In the genomic region with DNA sequence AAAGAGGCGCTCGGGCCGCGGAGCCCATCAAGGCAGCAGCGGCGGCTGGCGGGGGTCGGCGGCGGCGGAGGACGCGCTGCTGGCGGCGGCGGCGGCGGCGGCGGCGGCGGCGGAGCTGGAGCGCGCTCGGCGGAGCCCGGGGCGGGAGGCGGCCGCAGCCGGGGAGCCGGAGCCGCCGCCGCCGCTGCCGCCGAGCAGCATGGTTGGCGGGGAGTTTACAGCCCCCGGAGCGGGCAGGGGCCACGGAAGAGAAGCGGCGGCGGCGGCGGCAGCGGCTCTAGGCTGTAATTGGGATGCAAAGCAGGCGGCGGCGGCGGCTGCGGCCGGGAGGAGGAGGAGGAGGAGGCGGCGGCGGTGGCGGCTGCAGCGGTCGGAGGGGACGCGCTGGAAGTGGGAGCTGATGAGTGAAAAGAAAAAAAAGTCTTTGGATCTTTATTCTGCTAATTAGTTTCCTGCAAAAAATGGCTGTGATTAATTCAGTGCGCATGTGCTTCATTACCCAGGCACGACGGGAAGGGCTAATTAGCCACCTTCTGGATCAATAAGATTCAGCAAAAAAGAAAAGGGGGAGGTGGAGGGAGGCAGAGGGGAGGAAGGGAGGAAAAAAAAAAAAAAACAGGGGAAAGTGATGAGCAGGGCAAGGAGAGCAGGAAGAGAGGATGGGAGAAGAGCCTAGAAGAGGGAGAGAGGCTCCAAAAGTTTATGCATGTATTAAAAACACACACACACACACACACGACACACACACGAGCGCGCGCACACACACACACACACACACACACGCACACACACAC, we compare ENCODE assay signal across 8 cellular contexts. TPM values are rescaled to one million over a fixed set of nuclear protein-coding genes. Genes with fewer than 3 reads are reported as not detected.
DNase-seq lines count a peak whose midpoint lies in the region; ATAC-seq, FAIRE-seq and TF ChIP-seq lines count a peak whose summit lies in the region.

No MANE protein-coding gene starts in this region.

- peak overlapping the region; percentile 99 for H3K4me2 ChIP-seq in astrocyte (ENCODE audit: low read length)

- peak overlapping the region; percentile 38 for H3K27ac Mint-ChIP-seq in astrocyte (ENCODE audit: unreplicated experiment)
- H3K27ac Mint-ChIP-seq in immature natural killer cell = peak overlapping the region in 2 of 6 donors; percentile 45 to 82

- TF ChIP-seq CTCF in astrocyte (IDR thresholded peaks at IDR 0.05; ENCODE audit: insufficient read depth, low read depth, low read length) = no peak

- FAIRE-seq in astrocyte (lab: Jason Lieb, UNC) (no peak), small intestine (lab: Jason Lieb, UNC) (no peak)

- H3K4me3 Mint-ChIP-seq in astrocyte (ENCODE audit: unreplicated experiment) (peak overlapping the region; percentile 92), immature natural killer cell (peak overlapping the region; percentile 83 to 89 (median 87))

- H3K36me3 ChIP-seq in astrocyte (ENCODE audit: insufficient read depth, low read length) = no peaks in the 10 kb centered on the region
- no peaks in the 10 kb centered on the region for H3K36me3 ChIP-seq in small intestine (ENCODE audit: control insufficient read depth in 2 of 2, insufficient read depth in 2 of 2, low read length in 2 of 2)

- H3K9me3 Mint-ChIP-seq in astrocyte (ENCODE audit: unreplicated experiment) = no peaks in the 10 kb centered on the region
- H3K9me3 Mint-ChIP-seq in immature natural killer cell = peaks cover 0 to 2% (median 0%) of the 10 kb centered on the region in 6 donors

- H2AFZ ChIP-seq in astrocyte (ENCODE audit: low read depth, low read length) = peak overlapping the region; percentile 23

- H3K79me2 ChIP-seq in astrocyte (ENCODE audit: insufficient read depth, low read length) = peaks cover 74% of the 10 kb centered on the region

- 0 to 1% (median 1%) methylated on average over 43 to 72 of the region's 72 CpGs for WGBS in small intestine, 3 donors

- ATAC-seq in HG02763 (IDR thresholded peaks at IDR 0.05; ENCODE audit: unreplicated experiment) = peak; percentile 26

- H3K36me3 Mint-ChIP-seq in astrocyte (ENCODE audit: low read depth, unreplicated experiment) (no peaks in the 10 kb centered on the region), immature natural killer cell (peaks cover 0 to 4% (median 4%) of the 10 kb centered on the region in 3 donors)

- H3K27ac ChIP-seq in astrocyte (ENCODE audit: low read depth, low read length) (peak overlapping the region; percentile 75), small intestine (ENCODE audit: low read depth in 1 of 2, low read length in 1 of 2) (peak overlapping the region; percentile 78 to 93)

- peaks cover 56% of the 10 kb centered on the region for H3K4me1 ChIP-seq in astrocyte (ENCODE audit: insufficient read depth, low read length)
- peaks cover 5 to 16% of the 10 kb centered on the region in 2 donors for H3K4me1 ChIP-seq in small intestine (ENCODE audit: control insufficient read depth in 2 of 2, insufficient read depth in 1 of 2, low read depth in 1 of 2, low read length in 1 of 2)

- peak; percentile 41 for DNase-seq in stimulated activated CD4-positive, alpha-beta T cell treated with anti-CD3 and anti-CD28 coated beads, Interleukin-15, amount 100 ng/mL, for 24 hours
- no peak for DNase-seq in stimulated activated CD4-positive, alpha-beta T cell treated with anti-CD3 and anti-CD28 coated beads, Interleukin-4, amount 100 ng/mL, for 1 hour
- DNase-seq in NCI-H2227 treated with DMSO at 0.1 percent for 48 hours (lab: John Stamatoyannopoulos, UW) = peak; percentile 50
- peak; percentile 60 for DNase-seq in astrocyte (ENCODE audit: low read depth)
- DNase-seq in immature natural killer cell = peak in 2 of 3 donors; percentile 18 to 29
- DNase-seq in small intestine = peak; percentile 54
- no peak for DNase-seq in ureter (ENCODE audit: low spot score)

- H3K9ac ChIP-seq in astrocyte (ENCODE audit: low read length) = peak overlapping the region; percentile 93

- H3K9me3 ChIP-seq in astrocyte (ENCODE audit: insufficient read depth, low read depth, low read length) (no peaks in the 10 kb centered on the region), small intestine (ENCODE audit: control insufficient read depth, low read depth) (no peaks in the 10 kb centered on the region)

- H3K27me3 Mint-ChIP-seq in astrocyte (ENCODE audit: low read depth, unreplicated experiment) (peaks cover 27% of the 10 kb centered on the region), immature natural killer cell (ENCODE audit: low read depth in 3 of 3) (peaks cover 16 to 42% (median 32%) of the 10 kb centered on the region in 3 donors)

- H3K4me1 Mint-ChIP-seq in astrocyte (ENCODE audit: low read depth, unreplicated experiment) (peaks cover 42% of the 10 kb centered on the region), immature natural killer cell (peaks cover 33 to 41% of the 10 kb centered on the region in 2 donors)

- H4K20me1 ChIP-seq in astrocyte (ENCODE audit: insufficient read depth, low read length) = no peaks in the 10 kb centered on the region

- H3K27me3 ChIP-seq in astrocyte (ENCODE audit: insufficient read depth, low read length) (no peaks in the 10 kb centered on the region), small intestine (ENCODE audit: control insufficient read depth in 2 of 2, insufficient read depth in 2 of 2, low read length in 2 of 2) (peaks cover 0 to 10% of the 10 kb centered on the region in 2 donors)

- H3K4me3 ChIP-seq in astrocyte (ENCODE audit: insufficient read depth, low read depth, low read length) (peak overlapping the region; percentile 73), small intestine (ENCODE audit: low read depth in 1 of 2, low read length in 2 of 2) (peak overlapping the region; percentile 80 to 94)

RNA-seq across cellular contexts. Expression of gene ZFHX3, which starts 10.9 kb away (rescaled TPM):
- 18.0 and 19.7 TPM in 2 replicates for total RNA-seq in astrocyte
- polyA plus RNA-seq in immature natural killer cell = 1 to 10 TPM in 2 of 3 donors, under 1 TPM in 1; 0.05 to 1.4 (median 1.0) TPM
- 1 to 10 TPM in 1 of 3 donors, under 1 TPM in 2; 0.45 to 4.9 (median 0.54) TPM for polyA plus RNA-seq in small intestine
- 60.8 TPM for total RNA-seq in ureter

Comparison
In these comparisons a context has a peak if more than half of its experiments do, and no peak if none do; other contexts are left out.
1. DNase-seq: peak in stimulated activated CD4-positive, alpha-beta T cell treated with anti-CD3 and anti-CD28 coated beads, Interleukin-15, amount 100 ng/mL, for 24 hours (single experiment), NCI-H2227 treated with DMSO at 0.1 percent for 48 hours (single experiment), astrocyte (single experiment), immature natural killer cell (2 of 3) and small intestine (single experiment); none in stimulated activated CD4-positive, alpha-beta T cell treated with anti-CD3 and anti-CD28 coated beads, Interleukin-4, amount 100 ng/mL, for 1 hour (single experiment) and ureter (single experiment).